Comparison of ENCODE assay signal across 1 cellular context in genomic region chr16:77186298-77186697, GRCh38. TPM values are rescaled to one million over a fixed set of nuclear protein-coding genes. Genes with fewer than 3 reads are reported as not detected.
"Had no signal": no experiment of that assay in that cellular context is flagged by ENCODE, and none has a peak within 500 bp of the region (broad histone marks: within the 10 kb centered on the region; RNA-seq: fewer than 3 reads in every experiment).

No MANE protein-coding gene starts in this region.

RNA-seq across cellular contexts. Expression of gene SYCE1L, which starts 12.9 kb away (rescaled TPM):
- total RNA-seq: G401 had no signal
